13 cellular contexts compared by ENCODE assay signal in genomic region chrX:31540313-31540712, GRCh38.
DNase-seq lines count a peak whose midpoint lies in the region; TF ChIP-seq lines count a peak whose summit lies in the region.
"Had no signal": no experiment of that assay in that cellular context is flagged by ENCODE, and none has a peak within 500 bp of the region (broad histone marks: within the 10 kb centered on the region; RNA-seq: fewer than 3 reads in every experiment).

No MANE protein-coding gene starts in this region.

- peak; percentile 7 for DNase-seq in A172 (ENCODE audit: low spot score)
- peak; percentile 6 for DNase-seq in A673 (ENCODE audit: low spot score)
- DNase-seq in OCI-M1 (lab: John Stamatoyannopoulos, UW): peak; percentile 2
- DNase-seq in fibroblast of villous mesenchyme (ENCODE audit: low read depth): peak; percentile 14
- no peak for DNase-seq in GOT3 (lab: John Stamatoyannopoulos, UW)
- no peak for DNase-seq in NCI-H526 treated with DMSO at 0.1 percent for 48 hours (lab: John Stamatoyannopoulos, UW)
- no peak for DNase-seq in Caco-2
- DNase-seq: AML-193; CD8-positive, alpha-beta memory T cell; DMS53; GM23248; H7 had no signal

- CTCF ChIA-PET in A673 (lab: Charles Lee) (no interaction called here), Caco-2 (lab: Charles Lee) (no interaction called here)

- no peak overlapping the region for H3K27ac Mint-ChIP-seq in Caco-2 (ENCODE audit: unreplicated experiment)
- H3K27ac Mint-ChIP-seq: CD8-positive, alpha-beta memory T cell had no signal

- no peak overlapping the region for H3K27ac ChIP-seq in A673 (ENCODE audit: low read depth, low read length, poor library complexity, severe bottlenecking)
- H3K27ac ChIP-seq: BLaER1, GM23248 had no signal

- H3K36me3 ChIP-seq in A673 (ENCODE audit: insufficient read depth, low read length, poor library complexity, severe bottlenecking) (no peaks in the 10 kb centered on the region), Caco-2 (ENCODE audit: control insufficient read depth, insufficient read depth, low read length) (no peaks in the 10 kb centered on the region)
- H3K36me3 ChIP-seq: BLaER1 had no signal

- H3K36me3 Mint-ChIP-seq in Caco-2 (ENCODE audit: insufficient read depth, unreplicated experiment): peaks cover 6% of the 10 kb centered on the region
- H3K36me3 Mint-ChIP-seq: CD8-positive, alpha-beta memory T cell had no signal

- no peaks in the 10 kb centered on the region for H3K9me3 ChIP-seq in A673 (ENCODE audit: low read depth, low read length, poor library complexity, severe bottlenecking)
- no peaks in the 10 kb centered on the region for H3K9me3 ChIP-seq in Caco-2
- H3K9me3 ChIP-seq: BLaER1 had no signal

- POLR2A ChIA-PET in A673 (lab: Charles Lee; ENCODE audit: low non-redundant PET): no interaction called here
- POLR2A ChIA-PET in Caco-2 (lab: Charles Lee): no interaction called here

- H3K27me3 Mint-ChIP-seq in Caco-2 (ENCODE audit: insufficient read depth, unreplicated experiment): no peaks in the 10 kb centered on the region
- H3K27me3 Mint-ChIP-seq: CD8-positive, alpha-beta memory T cell had no signal

- no peaks in the 10 kb centered on the region for H3K4me1 Mint-ChIP-seq in Caco-2 (ENCODE audit: low read depth, unreplicated experiment)
- H3K4me1 Mint-ChIP-seq: CD8-positive, alpha-beta memory T cell had no signal

- no TSS peak for BruUV-seq in A673 (replicated peaks; lab: Mats Ljungman, UMichigan)
- no TSS peak for BruUV-seq in Caco-2 (replicated peaks; lab: Mats Ljungman, UMichigan)

- no peaks in the 10 kb centered on the region for H3K27me3 ChIP-seq in A673 (replicated peaks; ENCODE audit: insufficient read depth, low read depth, low read length, poor library complexity)
- H3K27me3 ChIP-seq in Caco-2 (replicated peaks; ENCODE audit: control insufficient read depth, insufficient read depth, low read length): no peaks in the 10 kb centered on the region

- no peak for TF ChIP-seq CTCF in A673 (conservative IDR thresholded peaks at IDR 0.05; ENCODE audit: low read depth, low read length)
- TF ChIP-seq CTCF in fibroblast of villous mesenchyme (IDR thresholded peaks at IDR 0.05; ENCODE audit: insufficient read depth, low read depth, low read length): no peak
- no peak for TF ChIP-seq CTCF in Caco-2 (IDR thresholded peaks at IDR 0.05; ENCODE audit: insufficient read depth in 1 of 2, low read depth in 1 of 2, low read length in 1 of 2, severe bottlenecking in 1 of 2, unreplicated experiment in 1 of 2)

- no peak overlapping the region for H3K4me3 Mint-ChIP-seq in Caco-2 (ENCODE audit: unreplicated experiment)
- H3K4me3 Mint-ChIP-seq: CD8-positive, alpha-beta memory T cell had no signal

- intact Hi-C loops in A673 (cut with micrococcal nuclease; ENCODE audit: unreplicated experiment): no loop called here
- intact Hi-C loops in Caco-2 (cut with micrococcal nuclease; ENCODE audit: unreplicated experiment): loop anchor here (5.0 to 10.0 kb wide), 3 partner anchors 103 to 266 kb away; no protein-coding TSS in a partner anchor

- H3K4me1 ChIP-seq in A673 (ENCODE audit: insufficient read depth, low read length, poor library complexity, severe bottlenecking): no peaks in the 10 kb centered on the region
- H3K4me1 ChIP-seq in Caco-2: peaks cover 4% of the 10 kb centered on the region; the same call in 1 of the 2 replicates
- H3K4me1 ChIP-seq: BLaER1 had no signal

- H3K4me3 ChIP-seq in A673 (ENCODE audit: low read depth, low read length, poor library complexity, severe bottlenecking): no peak overlapping the region
- H3K4me3 ChIP-seq in fibroblast of villous mesenchyme (ENCODE audit: low read depth, low read length): no peak overlapping the region
- no peak overlapping the region for H3K4me3 ChIP-seq in Caco-2 (ENCODE audit: low read depth, low read length)
- H3K4me3 ChIP-seq: BLaER1, GM23248 had no signal

- no peaks in the 10 kb centered on the region for H3K9me3 Mint-ChIP-seq in Caco-2 (ENCODE audit: unreplicated experiment)

Comparison
In these comparisons a context has a peak if more than half of its experiments do, and no peak if none do; other contexts are left out.
1. DNase-seq: peak in A172 (single experiment), A673 (single experiment), OCI-M1 (single experiment) and fibroblast of villous mesenchyme (single experiment); none in GOT3 (single experiment), NCI-H526 treated with DMSO at 0.1 percent for 48 hours (single experiment) and Caco-2 (0 of 2).